ENCODE assay signal across 16 cellular contexts in genomic region chr12:130104596-130105253, GRCh38. TPM values are rescaled to one million over a fixed set of nuclear protein-coding genes. Genes with fewer than 3 reads are reported as not detected.
A peak's percentile ranks its signal among the peaks of the same experiment; 100 is the strongest.
DNase-seq lines count a peak whose midpoint lies in the region; ATAC-seq and TF ChIP-seq lines count a peak whose summit lies in the region.
"Had no signal": no experiment of that assay in that cellular context is flagged by ENCODE, and none has a peak within 500 bp of the region (broad histone marks: within the 10 kb centered on the region; RNA-seq: fewer than 3 reads in every experiment).

No MANE protein-coding gene starts in this region.

- no TSS peak for BruUV-seq in Calu3 (replicated peaks; lab: Mats Ljungman, UMichigan)

- H4K20me1 ChIP-seq in hepatocyte (ENCODE audit: insufficient read depth, poor library complexity, severe bottlenecking): no peaks in the 10 kb centered on the region
- H4K20me1 ChIP-seq: BLaER1 treated with 17β-estradiol and CSF1 and Interleukin-3, amounts not matched to agents 10 nM and 100 nM had no signal

- H3K4me1 ChIP-seq in hepatocyte (ENCODE audit: insufficient read depth): peaks cover 24% of the 10 kb centered on the region
- peaks cover 2% of the 10 kb centered on the region for H3K4me1 ChIP-seq in ovary (ENCODE audit: insufficient read depth)
- H3K4me1 ChIP-seq: ascending aorta had no signal

- no peak overlapping the region for H2AFZ ChIP-seq in hepatocyte
- H2AFZ ChIP-seq: GM23248 had no signal

- TF ChIP-seq POLR2A in ovary (IDR thresholded peaks at IDR 0.05): no peak

- H3K4me2 ChIP-seq in hepatocyte: peak overlapping the region; percentile 67

- peaks cover 16% of the 10 kb centered on the region for H3K9me3 Mint-ChIP-seq in Calu3 (ENCODE audit: low read depth, unreplicated experiment)
- H3K9me3 Mint-ChIP-seq in natural killer cell: no peaks in the 10 kb centered on the region
- H3K9me3 Mint-ChIP-seq: dendritic cell treated with granulocyte-macrophage colony-stimulating factor and Interleukin-4, amounts not matched to agents 40 ng/mL and 50 ng/mL, for 4 days had no signal

- CTCF ChIA-PET in HEK293T (lab: Yijun Ruan, JAX): interaction anchor here (0.7 kb wide), 1 partner anchor 339 kb away, joined by 3 read pairs; no protein-coding TSS in a partner anchor
- CTCF ChIA-PET in Calu3 (lab: Charles Lee): no interaction called here

- intact Hi-C loops in ovary (cut with DNase I): no loop called here
- intact Hi-C loops in Calu3 (cut with micrococcal nuclease; ENCODE audit: unreplicated experiment): no loop called here
- intact Hi-C loops in natural killer cell (cut with micrococcal nuclease): no loop called here

- H3K27ac Mint-ChIP-seq in Calu3 (ENCODE audit: unreplicated experiment) (no peak overlapping the region), natural killer cell (no peak overlapping the region)
- H3K27ac Mint-ChIP-seq: dendritic cell treated with granulocyte-macrophage colony-stimulating factor and Interleukin-4, amounts not matched to agents 40 ng/mL and 50 ng/mL, for 4 days had no signal

- H3K27me3 Mint-ChIP-seq in Calu3 (ENCODE audit: unreplicated experiment) (no peaks in the 10 kb centered on the region), natural killer cell (ENCODE audit: low read depth in 2 of 2) (peaks cover 5 to 28% of the 10 kb centered on the region in 2 donors)

- H3K36me3 ChIP-seq in hepatocyte (replicated peaks; ENCODE audit: insufficient read depth, low read depth) (no peaks in the 10 kb centered on the region), ovary (no peaks in the 10 kb centered on the region)
- H3K36me3 ChIP-seq: ascending aorta; BLaER1 treated with 17β-estradiol and CSF1 and Interleukin-3, amounts not matched to agents 10 nM and 100 nM had no signal

- H3K27ac ChIP-seq in hepatocyte (no peak overlapping the region), ovary (no peak overlapping the region)
- H3K27ac ChIP-seq: ascending aorta; BLaER1 treated with 17β-estradiol and CSF1 and Interleukin-3, amounts not matched to agents 10 nM and 100 nM; GM23248 had no signal

- POLR2A ChIA-PET in HEK293T (lab: Yijun Ruan, JAX): no interaction called here

- peak; percentile 84 for DNase-seq in DMS53 (lab: John Stamatoyannopoulos, UW)
- peak; percentile 39 for DNase-seq in HEK293T (ENCODE audit: extremely low spot score)
- no peak for DNase-seq in hepatocyte (ENCODE audit: low spot score)
- peak in 3 of 5 donors; percentile 17 to 41 (median 38) for DNase-seq in ovary
- no peak for DNase-seq in Calu3
- DNase-seq in natural killer cell: no peak
- no peak for DNase-seq in stimulated activated CD4-positive, alpha-beta T cell treated with anti-CD3 and anti-CD28 coated beads, Interleukin-4, amount 100 ng/mL, for 1 hour
- DNase-seq: activated CD4-positive, alpha-beta T cell treated with anti-CD3 and anti-CD28 coated beads, Interleukin-2, amount 50 U/mL, for 4 hours; GM23248; NCI-H1694 treated with DMSO at 0.1 percent for 48 hours; SHP77; stimulated activated naive CD8-positive, alpha-beta T cell treated with anti-CD3 and anti-CD28 coated beads, Interleukin-15, Interleukin-2, amounts not matched to agents 100 U/mL and 50 U/mL, for 24 hours had no signal

- H3K4me1 Mint-ChIP-seq in Calu3 (ENCODE audit: low read depth, unreplicated experiment): no peaks in the 10 kb centered on the region
- no peaks in the 10 kb centered on the region for H3K4me1 Mint-ChIP-seq in natural killer cell

- no peaks in the 10 kb centered on the region for H3K79me2 ChIP-seq in hepatocyte

- H3K4me3 Mint-ChIP-seq in Calu3 (ENCODE audit: low read depth, unreplicated experiment) (no peak overlapping the region), natural killer cell (no peak overlapping the region)
- H3K4me3 Mint-ChIP-seq: dendritic cell treated with granulocyte-macrophage colony-stimulating factor and Interleukin-4, amounts not matched to agents 40 ng/mL and 50 ng/mL, for 4 days had no signal

- H3K4me3 ChIP-seq in hepatocyte (no peak overlapping the region), ovary (no peak overlapping the region)
- H3K4me3 ChIP-seq: ascending aorta; BLaER1 treated with 17β-estradiol and CSF1 and Interleukin-3, amounts not matched to agents 10 nM and 100 nM; GM23248 had no signal

- H3K27me3 ChIP-seq in hepatocyte: peaks cover 8% of the 10 kb centered on the region
- H3K27me3 ChIP-seq in ovary: no peaks in the 10 kb centered on the region
- H3K27me3 ChIP-seq: ascending aorta had no signal

- no peak for TF ChIP-seq CTCF in hepatocyte (IDR thresholded peaks at IDR 0.05; ENCODE audit: poor library complexity)
- TF ChIP-seq CTCF in ovary (IDR thresholded peaks at IDR 0.05): no peak
- no peak for TF ChIP-seq CTCF in Calu3 (IDR thresholded peaks at IDR 0.05; ENCODE audit: unreplicated experiment)
- no peak for TF ChIP-seq CTCF in natural killer cell (IDR thresholded peaks at IDR 0.05)

- 29% methylated on average over 16 of the region's 16 CpGs for WGBS in hepatocyte (ENCODE audit: low lambda C conversion rate, missing lambda C conversion rate)
- WGBS in ovary, 3 donors: 1% methylated on average over 16 of the region's 16 CpGs

- H3K36me3 Mint-ChIP-seq in Calu3 (ENCODE audit: insufficient read depth, unreplicated experiment) (no peaks in the 10 kb centered on the region), natural killer cell (no peaks in the 10 kb centered on the region)

- no peaks in the 10 kb centered on the region for H3K9me2 ChIP-seq in hepatocyte (replicated peaks; ENCODE audit: insufficient read depth)

- ATAC-seq in GM21717 (IDR thresholded peaks at IDR 0.05; ENCODE audit: unreplicated experiment): no peak
- no peak for ATAC-seq in natural killer cell
- ATAC-seq: stimulated activated naive CD8-positive, alpha-beta T cell treated with anti-CD3 and anti-CD28 coated beads, Interleukin-15, Interleukin-2, amounts not matched to agents 100 U/mL and 50 U/mL, for 24 hours had no signal

- no peak for TF ChIP-seq EP300 in ovary (IDR thresholded peaks at IDR 0.05)

- H3K9me3 ChIP-seq in hepatocyte (ENCODE audit: low read depth): no peaks in the 10 kb centered on the region
- H3K9me3 ChIP-seq in ovary: no peaks in the 10 kb centered on the region
- H3K9me3 ChIP-seq: ascending aorta had no signal

TF ChIP-seq in HEK293T, 16 proteins besides CTCF, POLR2A, EP300 and RAD21:
- TF ChIP-seq FOXM1 (IDR thresholded peaks at IDR 0.05; ENCODE audit: borderline replicate concordance): no peak
- TF ChIP-seq L3MBTL2 (conservative IDR thresholded peaks at IDR 0.05): 0 out of 2 replicates have a peak, but pooled peaks have one; percentile 31

RNA-seq across cellular contexts. Expression of gene FZD10, which starts 57.5 kb away (rescaled TPM):
- 1.3 and 1.7 TPM in 2 replicates for total RNA-seq in hepatocyte
- polyA plus RNA-seq in hepatocyte: 0.35 and 0.50 TPM in 2 replicates
- 1 to 10 TPM in 6 of 7 donors, under 1 TPM in 1; 0.08 to 6.1 (median 1.8) TPM for total RNA-seq in ovary
- polyA plus RNA-seq in ovary: under 1 TPM; 0.41 to 0.47 TPM
- not detected in 2 replicates for total RNA-seq in Calu3 (2022)
- total RNA-seq in natural killer cell: not detected
- total RNA-seq: GM23248 had no signal
- polyA plus RNA-seq: GM23248 had no signal

Comparison
In these comparisons a context has a peak if more than half of its experiments do, and no peak if none do; other contexts are left out.
1. DNase-seq: peak in DMS53 (single experiment), HEK293T (single experiment) and ovary (3 of 5); none in hepatocyte (single experiment), Calu3 (single experiment), natural killer cell (single experiment) and stimulated activated CD4-positive, alpha-beta T cell treated with anti-CD3 and anti-CD28 coated beads, Interleukin-4, amount 100 ng/mL, for 1 hour (single experiment).